In the genomic region with DNA sequence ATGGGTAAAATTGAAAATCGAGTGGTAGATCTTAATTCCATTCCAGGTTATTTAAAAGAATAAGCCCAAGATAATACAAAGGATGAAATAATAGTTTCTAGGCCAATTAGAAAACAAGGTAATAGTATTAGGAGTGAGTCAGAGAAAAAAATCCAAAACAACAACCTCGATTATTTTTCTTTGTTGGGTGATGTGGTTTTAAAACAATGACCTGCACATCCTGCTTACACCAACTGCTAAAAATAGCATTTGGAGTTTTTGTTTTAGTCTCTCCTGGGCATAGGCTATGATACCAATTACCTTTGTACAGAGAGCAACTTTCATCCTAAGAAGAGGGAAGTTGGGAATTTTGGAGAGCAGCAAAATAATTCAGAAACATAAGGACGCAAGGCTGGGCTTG, we compare ENCODE assay signal across 20 cellular contexts.
DNase-seq lines count a peak whose midpoint lies in the region; ATAC-seq and TF ChIP-seq lines count a peak whose summit lies in the region.
"Had no signal": no experiment of that assay in that cellular context is flagged by ENCODE, and none has a peak within 500 bp of the region (broad histone marks: within the 10 kb centered on the region; RNA-seq: fewer than 3 reads in every experiment).

No MANE protein-coding gene starts in this region.

- TF ChIP-seq CTCF in MM.1S (IDR thresholded peaks at IDR 0.05; ENCODE audit: low read length) (no peak), endothelial cell (IDR thresholded peaks at IDR 0.05; ENCODE audit: unreplicated experiment) (no peak)

- H3K36me3 ChIP-seq in MM.1S (replicated peaks; ENCODE audit: insufficient read depth, low read length), result no peaks in the 10 kb centered on the region
- H3K36me3 ChIP-seq: neutrophil, thoracic aorta had no signal

- peak overlapping the region; percentile 82 for H3K27ac Mint-ChIP-seq in endothelial cell (ENCODE audit: unreplicated experiment)
- H3K27ac Mint-ChIP-seq: activated naive CD8-positive, alpha-beta T cell treated with anti-CD3 and anti-CD28 coated beads for 36 hours; activated T-cell treated with anti-CD3 and anti-CD28 coated beads, Interleukin-2, amount 50 U/mL, for 72 hours; CD8-positive, alpha-beta T cell had no signal

- H3K9me3 Mint-ChIP-seq in endothelial cell (ENCODE audit: unreplicated experiment), result no peaks in the 10 kb centered on the region

- no peaks in the 10 kb centered on the region for H3F3A ChIP-seq in MM.1S (ENCODE audit: insufficient read depth, low read length)

- no peaks in the 10 kb centered on the region for H3K27me3 ChIP-seq in MM.1S (replicated peaks; ENCODE audit: insufficient read depth, low read length)
- H3K27me3 ChIP-seq: neutrophil had no signal

- peaks cover 11% of the 10 kb centered on the region for H3K4me1 Mint-ChIP-seq in endothelial cell (ENCODE audit: unreplicated experiment)
- H3K4me1 Mint-ChIP-seq: activated naive CD8-positive, alpha-beta T cell treated with anti-CD3 and anti-CD28 coated beads for 36 hours had no signal

- H3K9ac ChIP-seq in MM.1S (ENCODE audit: low read length), result no peak overlapping the region

- H3K79me2 ChIP-seq in MM.1S (ENCODE audit: low read length), result no peaks in the 10 kb centered on the region

- ATAC-seq in GM19395 (IDR thresholded peaks at IDR 0.05; ENCODE audit: unreplicated experiment) (no peak), sciatic nerve (no peak)
- ATAC-seq: activated T-cell treated with anti-CD3 and anti-CD28 coated beads, Interleukin-2, amount 50 U/mL, for 72 hours; CD8-positive, alpha-beta T cell had no signal

- no peak overlapping the region for H3K4me3 ChIP-seq in MM.1S (ENCODE audit: low read length)
- H3K4me3 ChIP-seq: thoracic aorta had no signal

- DNase-seq in GM03348 (ENCODE audit: low spot score) (peak; percentile 16), MM.1S (peak; percentile 47), endothelial cell (ENCODE audit: low spot score) (no peak), renal cortical epithelial cell (ENCODE audit: low read depth) (peak; percentile 65), posterior cingulate gyrus (no peak), sciatic nerve (ENCODE audit: low spot score) (no peak)
- DNase-seq: activated CD4-positive, CD25-positive, alpha-beta regulatory T cell treated with anti-CD3 and anti-CD28 coated beads, Interleukin-2, amount 50 U/mL, for 72 hours; activated CD8-positive, alpha-beta memory T cell treated with anti-CD3 and anti-CD28 coated beads for 24 hours; activated naive CD8-positive, alpha-beta T cell treated with anti-CD3 and anti-CD28 coated beads for 36 hours; activated T-cell treated with anti-CD3 and anti-CD28 coated beads, Interleukin-2, amount 50 U/mL, for 72 hours; CD8-positive, alpha-beta T cell; erythroblast; NCI-H1436; NCI-H2171 treated with DMSO at 0.1 percent for 48 hours; NCI-H82; retina; stimulated activated CD4-positive, alpha-beta T cell treated with anti-CD3 and anti-CD28 coated beads, Interleukin-15, amount 100 ng/mL, for 24 hours had no signal

- H2AFZ ChIP-seq in MM.1S (ENCODE audit: low read length), result no peak overlapping the region

- H3K4me2 ChIP-seq in MM.1S (ENCODE audit: low read depth, low read length), result no peak overlapping the region

- H4K20me1 ChIP-seq in MM.1S (ENCODE audit: insufficient read depth, low read length), result no peaks in the 10 kb centered on the region

- H3K27me3 Mint-ChIP-seq in endothelial cell (ENCODE audit: unreplicated experiment), result no peaks in the 10 kb centered on the region
- H3K27me3 Mint-ChIP-seq: activated naive CD8-positive, alpha-beta T cell treated with anti-CD3 and anti-CD28 coated beads for 36 hours had no signal

- no peaks in the 10 kb centered on the region for H3K9me3 ChIP-seq in MM.1S (replicated peaks; ENCODE audit: insufficient read depth, low read length)
- H3K9me3 ChIP-seq: neutrophil, thoracic aorta had no signal

- H3K36me3 Mint-ChIP-seq in endothelial cell (ENCODE audit: low read depth, unreplicated experiment), result no peaks in the 10 kb centered on the region
- H3K36me3 Mint-ChIP-seq: activated naive CD8-positive, alpha-beta T cell treated with anti-CD3 and anti-CD28 coated beads for 36 hours; CD8-positive, alpha-beta T cell had no signal

- no peak overlapping the region for H3K4me3 Mint-ChIP-seq in endothelial cell (ENCODE audit: unreplicated experiment)
- H3K4me3 Mint-ChIP-seq: activated naive CD8-positive, alpha-beta T cell treated with anti-CD3 and anti-CD28 coated beads for 36 hours; activated T-cell treated with anti-CD3 and anti-CD28 coated beads, Interleukin-2, amount 50 U/mL, for 72 hours; CD8-positive, alpha-beta T cell had no signal

- intact Hi-C loops in posterior cingulate gyrus (cut with DNase I), result no loop called here
- intact Hi-C loops in sciatic nerve (cut with DNase I), result no loop called here

- no peaks in the 10 kb centered on the region for H3K9me2 ChIP-seq in MM.1S (replicated peaks; ENCODE audit: insufficient read depth, low read length)

- no peaks in the 10 kb centered on the region for H3K4me1 ChIP-seq in MM.1S (ENCODE audit: low read length)

- H3K27ac ChIP-seq in MM.1S (ENCODE audit: low read length), result no peak overlapping the region
- H3K27ac ChIP-seq: neutrophil, thoracic aorta had no signal

Comparison
In these comparisons a context has a peak if more than half of its experiments do, and no peak if none do; other contexts are left out.
1. DNase-seq: peak in GM03348 (single experiment), MM.1S (single experiment) and renal cortical epithelial cell (single experiment); none in endothelial cell (single experiment), posterior cingulate gyrus (0 of 10) and sciatic nerve (single experiment).